19 cellular contexts compared by ENCODE assay signal in genomic region chr5:61649231-61649630, GRCh38.
DNase-seq lines count a peak whose midpoint lies in the region; ATAC-seq and TF ChIP-seq lines count a peak whose summit lies in the region.
"Had no signal": no experiment of that assay in that cellular context is flagged by ENCODE, and none has a peak within 500 bp of the region (broad histone marks: within the 10 kb centered on the region; RNA-seq: fewer than 3 reads in every experiment).

No MANE protein-coding gene starts in this region.

- H3K27ac ChIP-seq in endodermal cell (ENCODE audit: low read depth, low read length) (no peak overlapping the region), substantia nigra (ENCODE audit: low read depth, low read length, poor library complexity, severe bottlenecking) (peak overlapping the region; percentile 14)
- H3K27ac ChIP-seq: 22Rv1, BLaER1, C4-2B had no signal

- WGBS in endodermal cell (ENCODE audit: insufficient coverage in 1 of 2, insufficient read length in 1 of 2), 2 experiments: 88 to 89% methylated on average over 4 of the region's 4 CpGs

- no peaks in the 10 kb centered on the region for H3K4me1 Mint-ChIP-seq in stimulated activated naive CD8-positive, alpha-beta T cell treated with anti-CD3 and anti-CD28 coated beads, Interleukin-15, amount 100 ng/mL, for 72 hours
- no peaks in the 10 kb centered on the region for H3K4me1 Mint-ChIP-seq in endodermal cell
- H3K4me1 Mint-ChIP-seq: B cell; CD4-positive, CD25-positive, alpha-beta regulatory T cell had no signal

- no peak overlapping the region for H3K4me3 Mint-ChIP-seq in stimulated activated naive CD8-positive, alpha-beta T cell treated with anti-CD3 and anti-CD28 coated beads, Interleukin-15, amount 100 ng/mL, for 72 hours
- H3K4me3 Mint-ChIP-seq in endodermal cell: no peak overlapping the region
- H3K4me3 Mint-ChIP-seq: B cell; CD4-positive, CD25-positive, alpha-beta regulatory T cell; CD8-positive, alpha-beta T cell; HFFc6 had no signal

- H3K27ac Mint-ChIP-seq in stimulated activated naive CD8-positive, alpha-beta T cell treated with anti-CD3 and anti-CD28 coated beads, Interleukin-15, amount 100 ng/mL, for 72 hours: peak overlapping the region; percentile 27 to 44
- H3K27ac Mint-ChIP-seq in endodermal cell: no peak overlapping the region
- H3K27ac Mint-ChIP-seq: B cell; CD4-positive, CD25-positive, alpha-beta regulatory T cell; CD8-positive, alpha-beta T cell; HFFc6 had no signal

- H3K4me1 ChIP-seq in endodermal cell (ENCODE audit: control insufficient read depth, insufficient read depth, low read length): no peaks in the 10 kb centered on the region
- H3K4me1 ChIP-seq: Caco-2, HAP-1 had no signal

- H3K36me3 ChIP-seq in endodermal cell (ENCODE audit: control insufficient read depth, insufficient read depth, low read length): no peaks in the 10 kb centered on the region
- H3K36me3 ChIP-seq: BLaER1, HAP-1 had no signal

- no peak for DNase-seq in stimulated activated naive CD8-positive, alpha-beta T cell treated with anti-CD3 and anti-CD28 coated beads, Interleukin-15, amount 100 ng/mL, for 72 hours
- DNase-seq in stimulated activated naive CD8-positive, alpha-beta T cell treated with anti-CD3 and anti-CD28 coated beads, Interleukin-15, Interleukin-2, amounts not matched to agents 100 U/mL and 50 U/mL, for 24 hours: no peak
- no peak for DNase-seq in endodermal cell
- no peak for DNase-seq in substantia nigra (lab: John Stamatoyannopoulos, UW)
- DNase-seq in dermis blood vessel endothelial cell: no peak
- DNase-seq in UCSD-AML1 (lab: John Stamatoyannopoulos, UW; ENCODE audit: unreplicated experiment): no peak
- DNase-seq: Caco-2; CD4-positive, CD25-positive, alpha-beta regulatory T cell; CD8-positive, alpha-beta T cell; DMS153; DND-41; GOT3; HFFc6 had no signal

- H3K36me3 Mint-ChIP-seq in endodermal cell (ENCODE audit: low read depth): no peaks in the 10 kb centered on the region
- H3K36me3 Mint-ChIP-seq: CD4-positive, CD25-positive, alpha-beta regulatory T cell; CD8-positive, alpha-beta T cell had no signal

- peak; percentile 24 for TF ChIP-seq CTCF in endodermal cell (conservative IDR thresholded peaks at IDR 0.05)

- no peak overlapping the region for H3K9ac ChIP-seq in endodermal cell (ENCODE audit: extremely low read depth, low read length, poor library complexity, severe bottlenecking)
- H3K9ac ChIP-seq: BLaER1 had no signal

- no peaks in the 10 kb centered on the region for H3K27me3 ChIP-seq in endodermal cell (ENCODE audit: control insufficient read depth, insufficient read depth, low read length, poor library complexity, severe bottlenecking)
- H3K27me3 ChIP-seq: BLaER1 had no signal

- H3K9me3 Mint-ChIP-seq in stimulated activated naive CD8-positive, alpha-beta T cell treated with anti-CD3 and anti-CD28 coated beads, Interleukin-15, amount 100 ng/mL, for 72 hours: no peaks in the 10 kb centered on the region
- no peaks in the 10 kb centered on the region for H3K9me3 Mint-ChIP-seq in endodermal cell
- H3K9me3 Mint-ChIP-seq: CD8-positive, alpha-beta T cell; HFFc6 had no signal

- no peaks in the 10 kb centered on the region for H3K9me3 ChIP-seq in endodermal cell (ENCODE audit: control insufficient read depth, low read length)
- H3K9me3 ChIP-seq: BLaER1, Caco-2, HAP-1 had no signal

- peaks cover 21% of the 10 kb centered on the region for H3K27me3 Mint-ChIP-seq in stimulated activated naive CD8-positive, alpha-beta T cell treated with anti-CD3 and anti-CD28 coated beads, Interleukin-15, amount 100 ng/mL, for 72 hours
- peaks cover 2% of the 10 kb centered on the region for H3K27me3 Mint-ChIP-seq in endodermal cell (ENCODE audit: insufficient read depth)

- no peak for ATAC-seq in stimulated activated naive CD8-positive, alpha-beta T cell treated with anti-CD3 and anti-CD28 coated beads, Interleukin-15, amount 100 ng/mL, for 72 hours
- ATAC-seq in stimulated activated naive CD8-positive, alpha-beta T cell treated with anti-CD3 and anti-CD28 coated beads, Interleukin-15, Interleukin-2, amounts not matched to agents 100 U/mL and 50 U/mL, for 24 hours: no peak
- ATAC-seq: CD8-positive, alpha-beta T cell; GM12878 had no signal

- H3K4me3 ChIP-seq in endodermal cell (ENCODE audit: low read length): no peak overlapping the region
- H3K4me3 ChIP-seq: BLaER1, GM12878, HAP-1 had no signal
